22 cellular contexts compared by ENCODE assay signal in genomic region chr1:100524355-100524754, GRCh38. TPM values are rescaled to one million over a fixed set of nuclear protein-coding genes. Genes with fewer than 3 reads are reported as not detected.
"Had no signal": no experiment of that assay in that cellular context is flagged by ENCODE, and none has a peak within 500 bp of the region (broad histone marks: within the 10 kb centered on the region; RNA-seq: fewer than 3 reads in every experiment).

No MANE protein-coding gene starts in this region.

- H3K4me1 ChIP-seq: SJCRH30 had no signal

- H3K27me3 ChIP-seq: SJCRH30 had no signal

- H3K36me3 ChIP-seq: SJCRH30 had no signal

- H3K4me3 Mint-ChIP-seq: IgD-negative memory B cell had no signal

- H3K4me3 ChIP-seq: K562, SJCRH30 had no signal

- H3K27ac Mint-ChIP-seq: IgD-negative memory B cell had no signal

- H3K27ac ChIP-seq: HL-60, KMS-11, SJCRH30 had no signal

- DNase-seq: Kasumi-1, MM.1S, NCI-H1092 treated with DMSO at 0.1 percent for 48 hours, NCI-H1436, NCI-H187, NCI-H2029, NCI-H2081 treated with DMSO at 0.1 percent for 48 hours, NCI-H2171, NCI-H226, NCI-H446, NCI-H510A, NCI-H69, NCI-H774, RPMI8226, SHP77 treated with DMSO at 0.1 percent for 48 hours, SJCRH30 had no signal

- H3K9me3 Mint-ChIP-seq: IgD-negative memory B cell had no signal

- H3K9me3 ChIP-seq: SJCRH30 had no signal

- ATAC-seq: K562, SK-N-SH treated with all-trans-retinoic acid at 6 μM for 48 hours had no signal

- H3K27me3 Mint-ChIP-seq: IgD-negative memory B cell had no signal

RNA-seq across cellular contexts. Expression of gene GPR88, which starts 13.6 kb away (rescaled TPM):
- total RNA-seq: K562, M059J, SJCRH30 had no signal
